ENCODE assay signal across 23 cellular contexts in the genomic region with DNA sequence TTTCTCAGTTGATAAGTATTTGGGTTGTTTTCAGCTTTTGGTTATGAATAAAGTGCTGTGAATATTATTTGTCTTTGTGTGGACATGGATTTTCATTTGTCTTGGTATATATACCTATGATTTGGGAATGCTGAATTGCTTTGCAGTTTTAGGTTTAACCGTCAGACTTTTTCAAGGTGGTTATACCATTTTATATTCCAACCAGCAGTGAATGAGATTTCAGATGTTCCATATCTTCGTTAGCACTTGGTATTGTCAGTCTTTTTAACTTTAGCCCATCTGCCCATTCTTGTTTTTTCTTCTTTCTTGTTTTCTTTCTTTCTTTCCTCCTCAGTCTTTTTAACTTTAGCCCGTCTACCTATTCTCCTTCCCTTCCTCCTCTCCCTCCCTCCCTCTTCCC.
A peak's percentile ranks its signal among the peaks of the same experiment; 100 is the strongest.
DNase-seq lines count a peak whose midpoint lies in the region; ATAC-seq, FAIRE-seq and TF ChIP-seq lines count a peak whose summit lies in the region.
"Had no signal": no experiment of that assay in that cellular context is flagged by ENCODE, and none has a peak within 500 bp of the region (broad histone marks: within the 10 kb centered on the region; RNA-seq: fewer than 3 reads in every experiment).

No MANE protein-coding gene starts in this region.

- no peak for TF ChIP-seq EP300 in K562 (IDR thresholded peaks at IDR 0.05; ENCODE audit: low read length)

- H3K27me3 Mint-ChIP-seq in activated T-cell treated with anti-CD3 and anti-CD28 coated beads, Interleukin-2, amount 50 U/mL, for 72 hours (ENCODE audit: low read depth): no peaks in the 10 kb centered on the region
- H3K27me3 Mint-ChIP-seq in activated T-cell treated with anti-CD3 and anti-CD28 coated beads, Interleukin-2, amount 50 U/mL, for 24 hours: no peaks in the 10 kb centered on the region
- H3K27me3 Mint-ChIP-seq in endothelial cell (ENCODE audit: unreplicated experiment): no peaks in the 10 kb centered on the region
- H3K27me3 Mint-ChIP-seq: B cell; CD4-positive, alpha-beta T cell; CD8-positive, alpha-beta memory T cell had no signal

- CTCF ChIA-PET in K562 (lab: Yijun Ruan, JAX; ENCODE audit: low intra/inter-chr PET ratio): no interaction called here

- no peak for FAIRE-seq in K562 (lab: Jason Lieb, UNC)
- FAIRE-seq: A204.1, D721Med, GM12878, H1 had no signal

- in situ Hi-C loops in K562 (cut with MboI): no loop called here

- DNase-seq in activated T-cell treated with anti-CD3 and anti-CD28 coated beads, Interleukin-2, amount 50 U/mL, for 72 hours: no peak
- DNase-seq in activated T-cell treated with anti-CD3 and anti-CD28 coated beads, Interleukin-2, amount 50 U/mL, for 24 hours: no peak
- DNase-seq in K562 (ENCODE audit: extremely low read depth in 1 of 4, low spot score in 3 of 4): no peak
- no peak for DNase-seq in endothelial cell (ENCODE audit: low spot score)
- no peak for DNase-seq in testis
- no peak for DNase-seq in SIG-M5 (lab: John Stamatoyannopoulos, UW)
- DNase-seq: CD4-positive, alpha-beta T cell; CD8-positive, alpha-beta memory T cell; DMS 273 treated with DMSO at 0.1 percent for 48 hours; DMS79; EL; GDM1; GM23248; H7; HCEC 1CT had no signal

- TF ChIP-seq CTCF in K562 (IDR thresholded peaks at IDR 0.05 in 2 of 3, conservative IDR thresholded peaks at IDR 0.05 in 1 of 3; ENCODE audit: insufficient read depth in 2 of 3, low read depth in 1 of 3, low read length in 3 of 3) (no peak), endothelial cell (IDR thresholded peaks at IDR 0.05; ENCODE audit: unreplicated experiment) (no peak), testis (IDR thresholded peaks at IDR 0.05) (no peak)

- no peak overlapping the region for H3K9ac ChIP-seq in K562 (ENCODE audit: insufficient read depth in 1 of 2, low read depth in 2 of 2, low read length in 2 of 2)
- H3K9ac ChIP-seq: BLaER1, GM23248 had no signal

- peaks cover 2% of the 10 kb centered on the region; the same call in 1 of the 3 replicates for H3K36me3 ChIP-seq in K562 (ENCODE audit: control insufficient read depth, insufficient read depth, low read length)
- H3K36me3 ChIP-seq in testis (ENCODE audit: low read depth, missing control alignments): no peaks in the 10 kb centered on the region

- TF ChIP-seq POLR2A in K562 (conservative IDR thresholded peaks at IDR 0.05) (no peak), testis (IDR thresholded peaks at IDR 0.05) (no peak)

- H3K4me2 ChIP-seq in K562 (ENCODE audit: insufficient read depth, low read length): no peak overlapping the region
- H3K4me2 ChIP-seq: BLaER1 had no signal

- H3K27ac Mint-ChIP-seq in activated T-cell treated with anti-CD3 and anti-CD28 coated beads, Interleukin-2, amount 50 U/mL, for 72 hours: peak overlapping the region; percentile 22
- H3K27ac Mint-ChIP-seq in activated T-cell treated with anti-CD3 and anti-CD28 coated beads, Interleukin-2, amount 50 U/mL, for 24 hours: no peak overlapping the region
- peak overlapping the region; percentile 68 for H3K27ac Mint-ChIP-seq in endothelial cell (ENCODE audit: unreplicated experiment)
- H3K27ac Mint-ChIP-seq: CD4-positive, alpha-beta T cell had no signal

- H3K27me3 ChIP-seq in K562 (ENCODE audit: control insufficient read depth in 2 of 2, insufficient read depth in 2 of 2, low read length in 2 of 2): no peaks in the 10 kb centered on the region
- no peaks in the 10 kb centered on the region for H3K27me3 ChIP-seq in testis
- H3K27me3 ChIP-seq: BLaER1 had no signal

- H3K4me3 ChIP-seq in K562: no peak overlapping the region
- no peak overlapping the region for H3K4me3 ChIP-seq in testis
- H3K4me3 ChIP-seq: BLaER1, GM12878, GM23248 had no signal

- peaks cover 80% of the 10 kb centered on the region for H3K79me2 ChIP-seq in K562 (ENCODE audit: control insufficient read depth, insufficient read depth, low read length)

- H3K36me3 Mint-ChIP-seq in activated T-cell treated with anti-CD3 and anti-CD28 coated beads, Interleukin-2, amount 50 U/mL, for 72 hours (ENCODE audit: insufficient read depth in 2 of 2): peaks cover 8 to 38% of the 10 kb centered on the region in 2 donors
- H3K36me3 Mint-ChIP-seq in activated T-cell treated with anti-CD3 and anti-CD28 coated beads, Interleukin-2, amount 50 U/mL, for 24 hours (ENCODE audit: low read depth): peaks cover 67% of the 10 kb centered on the region
- peaks cover 14% of the 10 kb centered on the region for H3K36me3 Mint-ChIP-seq in endothelial cell (ENCODE audit: low read depth, unreplicated experiment)

- H3K27ac ChIP-seq in K562 (ENCODE audit: extremely low read depth, low read depth, low read length): no peak overlapping the region
- H3K27ac ChIP-seq in testis: no peak overlapping the region
- H3K27ac ChIP-seq: 22Rv1, BLaER1, C4-2B, GM23248 had no signal

- intact Hi-C loops in K562 (cut with micrococcal nuclease): no loop called here
- intact Hi-C loops in testis (cut with DNase I; ENCODE audit: low total_unique reads): no loop called here

- no peak overlapping the region for H3K4me3 Mint-ChIP-seq in activated T-cell treated with anti-CD3 and anti-CD28 coated beads, Interleukin-2, amount 50 U/mL, for 72 hours
- no peak overlapping the region for H3K4me3 Mint-ChIP-seq in activated T-cell treated with anti-CD3 and anti-CD28 coated beads, Interleukin-2, amount 50 U/mL, for 24 hours
- no peak overlapping the region for H3K4me3 Mint-ChIP-seq in endothelial cell (ENCODE audit: unreplicated experiment)
- H3K4me3 Mint-ChIP-seq: B cell; CD4-positive, alpha-beta T cell; CD8-positive, alpha-beta memory T cell had no signal

- no TSS peak for BruUV-seq in K562 (replicated peaks; lab: Mats Ljungman, UMichigan)

- no peaks in the 10 kb centered on the region for H3K9me1 ChIP-seq in K562 (ENCODE audit: control insufficient read depth, insufficient read depth, low read length)

- H2AFZ ChIP-seq in K562 (ENCODE audit: low read depth, low read length): no peak overlapping the region
- H2AFZ ChIP-seq: GM23248 had no signal

- POLR2A ChIA-PET in K562 (lab: Yijun Ruan, JAX): no interaction called here

- no peak for ATAC-seq in activated T-cell treated with anti-CD3 and anti-CD28 coated beads, Interleukin-2, amount 50 U/mL, for 72 hours (replicated peaks in 1 of 2)
- ATAC-seq in K562: no peak
- ATAC-seq: GM12878 had no signal

- H3K4me1 ChIP-seq in K562 (replicated peaks in 1 of 2; ENCODE audit: control insufficient read depth in 2 of 2, insufficient read depth in 2 of 2, low read length in 2 of 2) (peaks cover 0 to 2% of the 10 kb centered on the region in 2 experiments; a peak in 2 of 5 replicates), testis (no peaks in the 10 kb centered on the region)
- H3K4me1 ChIP-seq: BLaER1 had no signal

- peaks cover 8% of the 10 kb centered on the region for H3K4me1 Mint-ChIP-seq in activated T-cell treated with anti-CD3 and anti-CD28 coated beads, Interleukin-2, amount 50 U/mL, for 72 hours (ENCODE audit: low read depth)
- H3K4me1 Mint-ChIP-seq in activated T-cell treated with anti-CD3 and anti-CD28 coated beads, Interleukin-2, amount 50 U/mL, for 24 hours (ENCODE audit: low read depth): peaks cover 42% of the 10 kb centered on the region
- H3K4me1 Mint-ChIP-seq in endothelial cell (ENCODE audit: unreplicated experiment): peaks cover 17% of the 10 kb centered on the region

- H3K9me3 Mint-ChIP-seq in activated T-cell treated with anti-CD3 and anti-CD28 coated beads, Interleukin-2, amount 50 U/mL, for 72 hours: peaks cover 4 to 10% of the 10 kb centered on the region in 2 donors
- peaks cover 20% of the 10 kb centered on the region for H3K9me3 Mint-ChIP-seq in activated T-cell treated with anti-CD3 and anti-CD28 coated beads, Interleukin-2, amount 50 U/mL, for 24 hours
- H3K9me3 Mint-ChIP-seq in endothelial cell (ENCODE audit: unreplicated experiment): no peaks in the 10 kb centered on the region

- TF ChIP-seq RAD21 in K562 (CRISPR knock-in tag; conservative IDR thresholded peaks at IDR 0.05 in 1 of 2, IDR thresholded peaks at IDR 0.05 in 1 of 2): no peak

- 77% methylated on average over 3 of the region's 3 CpGs for WGBS in K562 (ENCODE audit: insufficient coverage, low coverage, missing lambda C conversion rate)
- 95 to 98% methylated on average over 3 of the region's 3 CpGs for WGBS in testis, 2 donors

- H3K9me3 ChIP-seq in K562 (replicated peaks; ENCODE audit: control insufficient read depth, insufficient read depth, low read depth, low read length) (0 out of 2 replicates have a peak, but pooled peaks cover 1% of the 10 kb centered on the region), testis (no peaks in the 10 kb centered on the region)

- 0 out of 2 replicates have a peak, but pooled peaks cover 1% of the 10 kb centered on the region for H4K20me1 ChIP-seq in K562 (replicated peaks; ENCODE audit: control insufficient read depth, insufficient read depth, low read length)

TF ChIP-seq in K562, 482 proteins besides CTCF, POLR2A, EP300 and RAD21 (continues in another document):
- TF ChIP-seq RBM14 (IDR thresholded peaks at IDR 0.05; ENCODE audit: borderline replicate concordance, insufficient read depth, low read depth, low read length): no peak
